In the genomic region with DNA sequence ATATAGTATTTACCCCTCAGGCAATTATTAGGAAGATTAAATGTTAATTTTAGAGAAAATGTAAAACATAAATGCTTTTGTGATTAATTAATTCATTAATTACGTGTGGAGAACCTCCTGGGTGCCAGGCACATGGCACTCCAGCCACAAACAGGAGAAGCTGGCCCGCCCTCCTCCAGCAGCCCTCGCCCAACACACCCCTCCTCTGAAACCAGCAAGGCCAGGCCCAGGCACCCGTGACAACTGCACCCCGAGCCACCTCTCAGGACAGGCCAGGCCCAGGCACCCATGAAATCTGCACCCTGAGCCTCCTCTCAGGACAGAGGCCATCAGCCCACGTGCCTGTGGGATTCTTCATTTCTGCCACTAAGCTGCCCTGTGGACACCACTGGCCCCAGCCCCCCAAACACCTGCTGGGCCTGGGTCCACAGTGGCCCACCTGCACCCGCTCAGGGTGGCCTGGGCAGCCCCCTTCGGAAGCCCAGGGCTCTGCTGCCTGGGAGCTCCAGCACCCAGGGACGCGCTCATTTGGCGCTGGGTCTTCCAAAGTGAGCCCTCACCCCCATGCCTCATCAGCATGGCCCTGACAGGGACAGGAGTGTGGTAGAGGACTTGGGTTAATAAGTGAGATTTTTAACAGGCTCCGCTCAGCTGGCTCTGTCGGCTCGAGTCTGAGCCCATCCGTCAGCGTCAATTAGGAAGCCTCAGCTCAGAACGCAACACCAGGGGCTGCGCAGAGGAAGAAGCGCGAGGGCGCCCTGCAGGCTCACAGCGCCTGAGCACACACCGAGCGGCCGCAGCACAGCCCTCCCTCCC, we compare ENCODE assay signal across 36 cellular contexts.
"Had no signal": no experiment of that assay in that cellular context is flagged by ENCODE, and none has a peak within 500 bp of the region (broad histone marks: within the 10 kb centered on the region; RNA-seq: fewer than 3 reads in every experiment).

No MANE protein-coding gene starts in this region.

- H3K9me3 Mint-ChIP-seq: activated naive CD4-positive, alpha-beta T cell treated with anti-CD3 and anti-CD28 coated beads for 36 hours; activated naive CD8-positive, alpha-beta T cell treated with anti-CD3 and anti-CD28 coated beads for 36 hours; immature natural killer cell; nephron had no signal

- H3K27ac Mint-ChIP-seq: activated naive CD4-positive, alpha-beta T cell treated with anti-CD3 and anti-CD28 coated beads for 36 hours; activated naive CD8-positive, alpha-beta T cell treated with anti-CD3 and anti-CD28 coated beads for 36 hours; activated T-helper 1 cell treated with anti-CD3 and anti-CD28 coated beads, Interleukin-12 subunit alpha, Interleukin-12 subunit beta, Interleukin-2, Interleukin-4 antibody, amounts not matched to agents 30 ng/mL and 10 ng/mL and 1 ng/mL, durations not matched to agents 14 hours and 24 hours and 36 hours; immature natural killer cell; nephron; stimulated activated naive B cell treated with anti-CD40 and anti-IgM and Interleukin-4, amounts not matched to agents 10 μg/mL and 1 μg/mL and 100 μg/mL, for 72 hours; T-helper 1 cell treated with Interleukin-12 subunit alpha and Interleukin-12 subunit beta and Interleukin-4 antibody, amounts not matched to agents 30 μg/mL and 1 μg/mL, for 36 hours had no signal

- H3K4me1 Mint-ChIP-seq: activated naive CD8-positive, alpha-beta T cell treated with anti-CD3 and anti-CD28 coated beads for 36 hours; immature natural killer cell; nephron; stimulated activated naive B cell treated with anti-CD40 and anti-IgM and Interleukin-4, amounts not matched to agents 10 μg/mL and 1 μg/mL and 100 μg/mL, for 72 hours had no signal

- DNase-seq: activated CD4-positive, alpha-beta T cell treated with anti-CD3 and anti-CD28 coated beads for 48 hours; activated CD4-positive, alpha-beta T cell treated with anti-CD3 and anti-CD28 coated beads, Interleukin-2, amount 50 U/mL, for 48 hours; activated CD8-positive, alpha-beta memory T cell treated with anti-CD3 and anti-CD28 coated beads for 24 hours; activated effector memory CD4-positive, alpha-beta T cell treated with anti-CD3 and anti-CD28 coated beads, Interleukin-2, amount 50 U/mL, for 16 hours; activated naive CD4-positive, alpha-beta T cell treated with anti-CD3 and anti-CD28 coated beads for 36 hours; activated naive CD8-positive, alpha-beta T cell treated with anti-CD3 and anti-CD28 coated beads for 36 hours; activated T-cell treated with anti-CD3 and anti-CD28 coated beads, Interleukin-2, amount 50 U/mL, for 1 hour; adrenal gland; cerebellar nuclear complex; effector memory CD4-positive, alpha-beta T cell; erythroblast; gastrocnemius medialis; head of caudate nucleus; hippocampal formation; immature natural killer cell; ovary; sigmoid colon; small intestine; stimulated activated CD4-positive, alpha-beta T cell treated with anti-CD3 and anti-CD28 coated beads, Interleukin-1b, Interleukin-23, amount 100 ng/mL, for 48 hours; stimulated activated naive B cell treated with anti-CD40 and anti-IgM and Interleukin-4, amounts not matched to agents 10 μg/mL and 1 μg/mL and 100 μg/mL, for 72 hours; stomach; SW 1271; T-helper 9 cell; tibial artery; WERI-Rb-1 had no signal

- H3K4me1 ChIP-seq: adrenal gland, ascending aorta, gastrocnemius medialis, left lung, prostate gland, sigmoid colon, stomach, tibial artery had no signal

- H3K9me3 ChIP-seq: adrenal gland, ascending aorta, gastrocnemius medialis, left lung, ovary, prostate gland, sigmoid colon, stomach had no signal

- H3K36me3 Mint-ChIP-seq: activated naive CD8-positive, alpha-beta T cell treated with anti-CD3 and anti-CD28 coated beads for 36 hours; brain; immature natural killer cell; stimulated activated naive B cell treated with anti-CD40 and anti-IgM and Interleukin-4, amounts not matched to agents 10 μg/mL and 1 μg/mL and 100 μg/mL, for 72 hours had no signal

- H3K4me3 ChIP-seq: adrenal gland, ascending aorta, cardiac muscle cell, coronary artery, dorsolateral prefrontal cortex, gastrocnemius medialis, left lung, ovary, prostate gland, sigmoid colon, stomach, tibial artery had no signal

- H3K27me3 ChIP-seq: adrenal gland, ascending aorta, cardiac muscle cell, ovary, sigmoid colon had no signal

- ATAC-seq: activated CD4-positive, CD25-positive, alpha-beta regulatory T cell treated with anti-CD3 and anti-CD28 coated beads, Interleukin-2, amount 50 U/mL, for 24 hours; gastrocnemius medialis; left lung; stimulated activated naive B cell treated with anti-CD40 and anti-IgM and Interleukin-4, amounts not matched to agents 10 μg/mL and 1 μg/mL and 100 μg/mL, for 72 hours had no signal

- H3K4me3 Mint-ChIP-seq: activated naive CD4-positive, alpha-beta T cell treated with anti-CD3 and anti-CD28 coated beads for 36 hours; activated naive CD8-positive, alpha-beta T cell treated with anti-CD3 and anti-CD28 coated beads for 36 hours; activated T-helper 1 cell treated with anti-CD3 and anti-CD28 coated beads, Interleukin-12 subunit alpha, Interleukin-12 subunit beta, Interleukin-2, Interleukin-4 antibody, amounts not matched to agents 30 ng/mL and 10 ng/mL and 1 ng/mL, durations not matched to agents 14 hours and 24 hours and 36 hours; immature natural killer cell; nephron; stimulated activated naive B cell treated with anti-CD40 and anti-IgM and Interleukin-4, amounts not matched to agents 10 μg/mL and 1 μg/mL and 100 μg/mL, for 72 hours; T-helper 1 cell treated with Interleukin-12 subunit alpha and Interleukin-12 subunit beta and Interleukin-4 antibody, amounts not matched to agents 30 μg/mL and 1 μg/mL, for 36 hours had no signal

- H3K27ac ChIP-seq: adrenal gland, ascending aorta, cardiac muscle cell, coronary artery, dorsolateral prefrontal cortex, gastrocnemius medialis, left lung, ovary, prostate gland, sigmoid colon, stomach, tibial artery, WERI-Rb-1 had no signal

- H3K27me3 Mint-ChIP-seq: activated naive CD8-positive, alpha-beta T cell treated with anti-CD3 and anti-CD28 coated beads for 36 hours; stimulated activated naive B cell treated with anti-CD40 and anti-IgM and Interleukin-4, amounts not matched to agents 10 μg/mL and 1 μg/mL and 100 μg/mL, for 72 hours had no signal

- H3K36me3 ChIP-seq: adrenal gland, ascending aorta, cardiac muscle cell, gastrocnemius medialis, left lung, ovary, prostate gland, sigmoid colon, stomach, tibial artery, WERI-Rb-1 had no signal
